Comparison of ENCODE assay signal across 1 cellular context in the genomic region with DNA sequence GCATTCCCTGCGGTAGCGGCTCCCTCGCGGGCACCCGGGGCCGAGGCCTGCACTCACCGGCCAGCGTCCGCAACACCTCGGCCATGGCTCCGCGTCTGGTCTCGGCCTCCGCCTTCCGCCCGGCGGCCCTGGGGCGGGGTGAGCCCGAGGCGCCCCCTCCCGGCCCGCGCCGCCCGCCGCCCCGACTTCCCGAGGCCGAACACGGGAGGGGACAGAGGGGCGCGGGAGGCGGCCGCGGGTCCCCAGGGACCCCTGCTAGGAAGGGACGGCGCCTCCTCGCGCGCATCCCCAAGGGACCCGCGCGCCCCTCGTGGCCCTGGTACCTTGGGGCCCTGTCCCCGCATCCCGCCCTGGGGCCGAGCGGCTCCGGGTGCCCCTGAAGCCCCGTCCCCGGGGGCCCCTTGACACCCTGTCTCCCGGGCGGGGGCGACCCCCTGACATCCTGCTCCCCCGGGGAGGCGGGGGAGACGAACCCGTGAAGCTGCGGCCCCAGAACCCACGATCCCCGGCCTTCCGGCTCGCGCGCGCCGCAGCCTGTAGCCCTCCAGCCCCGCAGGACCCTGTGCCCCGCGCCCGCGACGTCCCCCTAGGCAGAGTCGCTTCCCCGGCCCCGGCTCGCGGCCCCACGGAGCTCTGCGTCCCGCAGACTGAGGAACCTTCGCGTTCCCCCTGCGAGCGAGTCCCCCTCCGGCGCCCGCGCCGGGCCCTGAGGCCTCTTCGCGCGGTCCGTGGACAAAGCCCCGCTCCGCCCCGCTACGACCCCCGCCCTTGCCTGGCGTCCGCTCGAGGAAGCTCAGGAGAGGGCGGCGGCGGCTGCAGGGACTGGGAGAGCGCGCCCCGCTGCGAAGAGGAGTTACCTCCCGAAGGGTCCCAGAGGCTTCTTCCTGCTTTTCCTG.
TF ChIP-seq lines count a peak whose summit lies in the region.

A gene (minus strand): TSS at position 97 of the 896 bp plus-strand sequence.

TF ChIP-seq in K562, 482 proteins besides CTCF, POLR2A, EP300 and RAD21 (continues in another document):
- 0 out of 2 replicates have a peak, but pooled peaks have one; percentile 18 for TF ChIP-seq ZNF644 (tag; IDR thresholded peaks at IDR 0.05; ENCODE audit: low read depth)
- no peak for TF ChIP-seq SRSF3 (IDR thresholded peaks at IDR 0.05; ENCODE audit: insufficient read depth, low read length)
- TF ChIP-seq SOX6 (IDR thresholded peaks at IDR 0.05) = no peak
- no peak for TF ChIP-seq FIP1L1 (IDR thresholded peaks at IDR 0.05; ENCODE audit: low read depth, low read length, poor library complexity, severe bottlenecking)
- TF ChIP-seq, protein P1, sequence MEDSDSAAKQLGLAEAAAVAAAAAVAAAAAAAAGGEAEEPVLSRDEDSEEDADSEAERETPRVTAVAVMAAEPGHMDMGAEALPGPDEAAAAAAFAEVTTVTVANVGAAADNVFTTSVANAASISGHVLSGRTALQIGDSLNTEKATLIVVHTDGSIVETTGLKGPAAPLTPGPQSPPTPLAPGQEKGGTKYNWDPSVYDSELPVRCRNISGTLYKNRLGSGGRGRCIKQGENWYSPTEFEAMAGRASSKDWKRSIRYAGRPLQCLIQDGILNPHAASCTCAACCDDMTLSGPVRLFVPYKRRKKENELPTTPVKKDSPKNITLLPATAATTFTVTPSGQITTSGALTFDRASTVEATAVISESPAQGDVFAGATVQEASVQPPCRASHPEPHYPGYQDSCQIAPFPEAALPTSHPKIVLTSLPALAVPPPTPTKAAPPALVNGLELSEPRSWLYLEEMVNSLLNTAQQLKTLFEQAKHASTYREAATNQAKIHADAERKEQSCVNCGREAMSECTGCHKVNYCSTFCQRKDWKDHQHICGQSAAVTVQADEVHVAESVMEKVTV (CRISPR knock-in tag; IDR thresholded peaks at IDR 0.05) = no peak
- TF ChIP-seq, protein P2, sequence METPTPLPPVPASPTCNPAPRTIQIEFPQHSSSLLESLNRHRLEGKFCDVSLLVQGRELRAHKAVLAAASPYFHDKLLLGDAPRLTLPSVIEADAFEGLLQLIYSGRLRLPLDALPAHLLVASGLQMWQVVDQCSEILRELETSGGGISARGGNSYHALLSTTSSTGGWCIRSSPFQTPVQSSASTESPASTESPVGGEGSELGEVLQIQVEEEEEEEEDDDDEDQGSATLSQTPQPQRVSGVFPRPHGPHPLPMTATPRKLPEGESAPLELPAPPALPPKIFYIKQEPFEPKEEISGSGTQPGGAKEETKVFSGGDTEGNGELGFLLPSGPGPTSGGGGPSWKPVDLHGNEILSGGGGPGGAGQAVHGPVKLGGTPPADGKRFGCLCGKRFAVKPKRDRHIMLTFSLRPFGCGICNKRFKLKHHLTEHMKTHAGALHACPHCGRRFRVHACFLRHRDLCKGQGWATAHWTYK (CRISPR knock-in tag; IDR thresholded peaks at IDR 0.05) = 0 out of 2 replicates have a peak, but pooled peaks have one; percentile 35
- no peak for TF ChIP-seq ZNF707 (CRISPR knock-in tag; conservative IDR thresholded peaks at IDR 0.05)
- no peak for TF ChIP-seq TOE1 (IDR thresholded peaks at IDR 0.05; ENCODE audit: borderline replicate concordance)
- 0 out of 2 replicates have a peak, but pooled peaks have one; percentile 20 for TF ChIP-seq TOE1 (CRISPR knock-in tag; IDR thresholded peaks at IDR 0.05; ENCODE audit: borderline replicate concordance, low read depth)
- no peak for TF ChIP-seq HNRNPK (IDR thresholded peaks at IDR 0.05; ENCODE audit: low read depth, low read length, poor library complexity, severe bottlenecking)
- TF ChIP-seq, protein P3, sequence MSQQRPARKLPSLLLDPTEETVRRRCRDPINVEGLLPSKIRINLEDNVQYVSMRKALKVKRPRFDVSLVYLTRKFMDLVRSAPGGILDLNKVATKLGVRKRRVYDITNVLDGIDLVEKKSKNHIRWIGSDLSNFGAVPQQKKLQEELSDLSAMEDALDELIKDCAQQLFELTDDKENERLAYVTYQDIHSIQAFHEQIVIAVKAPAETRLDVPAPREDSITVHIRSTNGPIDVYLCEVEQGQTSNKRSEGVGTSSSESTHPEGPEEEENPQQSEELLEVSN (IDR thresholded peaks at IDR 0.05; ENCODE audit: borderline replicate concordance in 1 of 2, extremely low read depth in 1 of 2, insufficient read depth in 1 of 2, insufficient read length in 1 of 2, low read depth in 1 of 2, low read length in 1 of 2, poor library complexity in 1 of 2, severe bottlenecking in 1 of 2) = peak; percentile 27 to 68
- TF ChIP-seq, protein P4, sequence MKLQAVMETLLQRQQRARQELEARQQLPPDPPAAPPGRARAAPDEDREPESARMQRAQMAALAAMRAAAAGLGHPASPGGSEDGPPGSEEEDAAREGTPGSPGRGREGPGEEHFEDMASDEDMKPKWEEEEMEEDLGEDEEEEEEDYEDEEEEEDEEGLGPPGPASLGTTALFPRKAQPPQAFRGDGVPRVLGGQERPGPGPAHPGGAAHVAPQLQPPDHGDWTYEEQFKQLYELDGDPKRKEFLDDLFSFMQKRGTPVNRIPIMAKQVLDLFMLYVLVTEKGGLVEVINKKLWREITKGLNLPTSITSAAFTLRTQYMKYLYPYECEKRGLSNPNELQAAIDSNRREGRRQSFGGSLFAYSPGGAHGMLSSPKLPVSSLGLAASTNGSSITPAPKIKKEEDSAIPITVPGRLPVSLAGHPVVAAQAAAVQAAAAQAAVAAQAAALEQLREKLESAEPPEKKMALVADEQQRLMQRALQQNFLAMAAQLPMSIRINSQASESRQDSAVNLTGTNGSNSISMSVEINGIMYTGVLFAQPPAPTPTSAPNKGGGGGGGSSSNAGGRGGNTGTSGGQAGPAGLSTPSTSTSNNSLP (IDR thresholded peaks at IDR 0.05; ENCODE audit: borderline replicate concordance, low read depth, low read length) = no peak
- TF ChIP-seq CBFB (CRISPR knock-in tag; IDR thresholded peaks at IDR 0.05) = no peak
- TF ChIP-seq NCOA2 (IDR thresholded peaks at IDR 0.05; ENCODE audit: partially characterized antibody in 2 of 2) = no peak
- TF ChIP-seq, protein P5, sequence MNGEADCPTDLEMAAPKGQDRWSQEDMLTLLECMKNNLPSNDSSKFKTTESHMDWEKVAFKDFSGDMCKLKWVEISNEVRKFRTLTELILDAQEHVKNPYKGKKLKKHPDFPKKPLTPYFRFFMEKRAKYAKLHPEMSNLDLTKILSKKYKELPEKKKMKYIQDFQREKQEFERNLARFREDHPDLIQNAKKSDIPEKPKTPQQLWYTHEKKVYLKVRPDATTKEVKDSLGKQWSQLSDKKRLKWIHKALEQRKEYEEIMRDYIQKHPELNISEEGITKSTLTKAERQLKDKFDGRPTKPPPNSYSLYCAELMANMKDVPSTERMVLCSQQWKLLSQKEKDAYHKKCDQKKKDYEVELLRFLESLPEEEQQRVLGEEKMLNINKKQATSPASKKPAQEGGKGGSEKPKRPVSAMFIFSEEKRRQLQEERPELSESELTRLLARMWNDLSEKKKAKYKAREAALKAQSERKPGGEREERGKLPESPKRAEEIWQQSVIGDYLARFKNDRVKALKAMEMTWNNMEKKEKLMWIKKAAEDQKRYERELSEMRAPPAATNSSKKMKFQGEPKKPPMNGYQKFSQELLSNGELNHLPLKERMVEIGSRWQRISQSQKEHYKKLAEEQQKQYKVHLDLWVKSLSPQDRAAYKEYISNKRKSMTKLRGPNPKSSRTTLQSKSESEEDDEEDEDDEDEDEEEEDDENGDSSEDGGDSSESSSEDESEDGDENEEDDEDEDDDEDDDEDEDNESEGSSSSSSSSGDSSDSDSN (IDR thresholded peaks at IDR 0.05; ENCODE audit: borderline replicate concordance in 1 of 2, low read depth in 2 of 2, low read length in 2 of 2) = peak; percentile 89 to 91; a peak in 3 of 4 replicates
- TF ChIP-seq SIX5 (IDR thresholded peaks at IDR 0.05; ENCODE audit: borderline replicate concordance in 1 of 2, insufficient read depth in 1 of 2, low read depth in 1 of 2, low read length in 2 of 2) = no peak
- TF ChIP-seq RBFOX2 (IDR thresholded peaks at IDR 0.05; ENCODE audit: low read depth, low read length) = peak; percentile 81
- TF ChIP-seq, protein P6, sequence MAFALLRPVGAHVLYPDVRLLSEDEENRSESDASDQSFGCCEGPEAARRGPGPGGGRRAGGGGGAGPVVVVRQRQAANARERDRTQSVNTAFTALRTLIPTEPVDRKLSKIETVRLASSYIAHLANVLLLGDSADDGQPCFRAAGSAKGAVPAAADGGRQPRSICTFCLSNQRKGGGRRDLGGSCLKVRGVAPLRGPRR (CRISPR knock-in tag; IDR thresholded peaks at IDR 0.05) = no peak
- no peak for TF ChIP-seq TRIM24 (IDR thresholded peaks at IDR 0.05)
- TF ChIP-seq YY1 (IDR thresholded peaks at IDR 0.05; ENCODE audit: borderline replicate concordance in 1 of 3, control insufficient read depth in 1 of 3, extremely low read depth in 1 of 3, insufficient read depth in 3 of 3, insufficient read length in 1 of 3, insufficient replicate concordance in 2 of 3, low read depth in 1 of 3, low read length in 2 of 3) = peak in 2 of 3 experiments; percentile 78 to 85
- no peak for TF ChIP-seq ZNF696 (CRISPR knock-in tag; conservative IDR thresholded peaks at IDR 0.05)
- no peak for TF ChIP-seq NFE2 (IDR thresholded peaks at IDR 0.05; ENCODE audit: low read depth)
- TF ChIP-seq GTF2E2 (tag; IDR thresholded peaks at IDR 0.05) = 0 out of 2 replicates have a peak, but pooled peaks have one; percentile 38
- peak; percentile 35 for TF ChIP-seq GABPB1 (CRISPR knock-in tag; IDR thresholded peaks at IDR 0.05)
- no peak for TF ChIP-seq COPS2 (conservative IDR thresholded peaks at IDR 0.05)
- no peak for TF ChIP-seq IFI16 (CRISPR knock-in tag; IDR thresholded peaks at IDR 0.05)
- TF ChIP-seq, protein P7, sequence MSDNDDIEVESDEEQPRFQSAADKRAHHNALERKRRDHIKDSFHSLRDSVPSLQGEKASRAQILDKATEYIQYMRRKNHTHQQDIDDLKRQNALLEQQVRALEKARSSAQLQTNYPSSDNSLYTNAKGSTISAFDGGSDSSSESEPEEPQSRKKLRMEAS (CRISPR knock-in tag; IDR thresholded peaks at IDR 0.05) = no peak
- TF ChIP-seq MEF2D (tag; conservative IDR thresholded peaks at IDR 0.05; ENCODE audit: low read depth) = no peak
- no peak for TF ChIP-seq PHB (CRISPR knock-in tag; IDR thresholded peaks at IDR 0.05)
- TF ChIP-seq SMAD2 (IDR thresholded peaks at IDR 0.05; ENCODE audit: low read depth, low read length) = no peak
- no peak for TF ChIP-seq PRMT5 (CRISPR knock-in tag; IDR thresholded peaks at IDR 0.05)
- peak; percentile 81 for TF ChIP-seq RBBP5 (IDR thresholded peaks at IDR 0.05; ENCODE audit: borderline replicate concordance, insufficient read depth, low read length, poor library complexity, severe bottlenecking)
- TF ChIP-seq, protein P8, sequence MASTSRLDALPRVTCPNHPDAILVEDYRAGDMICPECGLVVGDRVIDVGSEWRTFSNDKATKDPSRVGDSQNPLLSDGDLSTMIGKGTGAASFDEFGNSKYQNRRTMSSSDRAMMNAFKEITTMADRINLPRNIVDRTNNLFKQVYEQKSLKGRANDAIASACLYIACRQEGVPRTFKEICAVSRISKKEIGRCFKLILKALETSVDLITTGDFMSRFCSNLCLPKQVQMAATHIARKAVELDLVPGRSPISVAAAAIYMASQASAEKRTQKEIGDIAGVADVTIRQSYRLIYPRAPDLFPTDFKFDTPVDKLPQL (IDR thresholded peaks at IDR 0.05; ENCODE audit: extremely low read depth, insufficient read length) = no peak
- TF ChIP-seq RBM17 (IDR thresholded peaks at IDR 0.05; ENCODE audit: borderline replicate concordance, low read depth, low read length) = no peak
- no peak for TF ChIP-seq TBP (optimal IDR thresholded peaks at IDR 0.05; ENCODE audit: low read depth, low read length)
- no peak for TF ChIP-seq ZNF143 (CRISPR knock-in tag; IDR thresholded peaks at IDR 0.05)
- no peak for TF ChIP-seq CHCHD3 (CRISPR knock-in tag; IDR thresholded peaks at IDR 0.05)
- TF ChIP-seq CREM (IDR thresholded peaks at IDR 0.05; ENCODE audit: low read depth) = 0 out of 2 replicates have a peak, but pooled peaks have one; percentile 10
- no peak for TF ChIP-seq ZNF551 (CRISPR knock-in tag; IDR thresholded peaks at IDR 0.05)
- TF ChIP-seq ZNF830 (CRISPR knock-in tag; IDR thresholded peaks at IDR 0.05) = no peak
- no peak for TF ChIP-seq XRCC3 (IDR thresholded peaks at IDR 0.05)
- TF ChIP-seq FOXJ3 (CRISPR knock-in tag; IDR thresholded peaks at IDR 0.05) = no peak
- peak; percentile 84 for TF ChIP-seq TAF1 (IDR thresholded peaks at IDR 0.05; ENCODE audit: control insufficient read depth, extremely low read depth, insufficient read depth, low read length, severe bottlenecking)
- TF ChIP-seq, protein P9, sequence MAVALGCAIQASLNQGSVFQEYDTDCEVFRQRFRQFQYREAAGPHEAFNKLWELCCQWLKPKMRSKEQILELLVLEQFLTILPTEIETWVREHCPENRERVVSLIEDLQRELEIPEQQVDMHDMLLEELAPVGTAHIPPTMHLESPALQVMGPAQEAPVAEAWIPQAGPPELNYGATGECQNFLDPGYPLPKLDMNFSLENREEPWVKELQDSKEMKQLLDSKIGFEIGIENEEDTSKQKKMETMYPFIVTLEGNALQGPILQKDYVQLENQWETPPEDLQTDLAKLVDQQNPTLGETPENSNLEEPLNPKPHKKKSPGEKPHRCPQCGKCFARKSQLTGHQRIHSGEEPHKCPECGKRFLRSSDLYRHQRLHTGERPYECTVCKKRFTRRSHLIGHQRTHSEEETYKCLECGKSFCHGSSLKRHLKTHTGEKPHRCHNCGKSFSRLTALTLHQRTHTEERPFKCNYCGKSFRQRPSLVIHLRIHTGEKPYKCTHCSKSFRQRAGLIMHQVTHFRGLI (CRISPR knock-in tag; IDR thresholded peaks at IDR 0.05) = no peak
- no peak for TF ChIP-seq TCF7 (IDR thresholded peaks at IDR 0.05; ENCODE audit: borderline replicate concordance)
- TF ChIP-seq MIER1 (IDR thresholded peaks at IDR 0.05; ENCODE audit: low read depth) = no peak
- TF ChIP-seq, protein P10, sequence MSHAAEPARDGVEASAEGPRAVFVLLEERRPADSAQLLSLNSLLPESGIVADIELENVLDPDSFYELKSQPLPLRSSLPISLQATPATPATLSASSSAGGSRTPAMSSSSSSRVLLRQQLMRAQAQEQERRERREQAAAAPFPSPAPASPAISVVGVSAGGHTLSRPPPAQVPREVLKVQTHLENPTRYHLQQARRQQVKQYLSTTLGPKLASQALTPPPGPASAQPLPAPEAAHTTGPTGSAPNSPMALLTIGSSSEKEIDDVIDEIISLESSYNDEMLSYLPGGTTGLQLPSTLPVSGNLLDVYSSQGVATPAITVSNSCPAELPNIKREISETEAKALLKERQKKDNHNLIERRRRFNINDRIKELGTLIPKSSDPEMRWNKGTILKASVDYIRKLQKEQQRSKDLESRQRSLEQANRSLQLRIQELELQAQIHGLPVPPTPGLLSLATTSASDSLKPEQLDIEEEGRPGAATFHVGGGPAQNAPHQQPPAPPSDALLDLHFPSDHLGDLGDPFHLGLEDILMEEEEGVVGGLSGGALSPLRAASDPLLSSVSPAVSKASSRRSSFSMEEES (CRISPR knock-in tag; IDR thresholded peaks at IDR 0.05) = no peak
- no peak for TF ChIP-seq ZNF436 (CRISPR knock-in tag; IDR thresholded peaks at IDR 0.05)
- TF ChIP-seq FOSL1 (tag; conservative IDR thresholded peaks at IDR 0.05) = no peak
- peak; percentile 31; the same call in 1 of the 2 replicates for TF ChIP-seq POLR2AphosphoS5 (IDR thresholded peaks at IDR 0.05; ENCODE audit: control insufficient read depth, insufficient read depth, low read depth, low read length)
- no peak for TF ChIP-seq SRSF9 (IDR thresholded peaks at IDR 0.05; ENCODE audit: borderline replicate concordance, low read depth, low read length)
- TF ChIP-seq NR2C1 (IDR thresholded peaks at IDR 0.05) = no peak
- TF ChIP-seq NR2C1 (tag; IDR thresholded peaks at IDR 0.05) = no peak
